ENCODE assay signal across 1 cellular context in genomic region chr10:113222207-113222606, GRCh38.
TF ChIP-seq lines count a peak whose summit lies in the region.

No MANE protein-coding gene starts in this region.

TF ChIP-seq in SK-N-SH treated with all-trans-retinoic acid at 6 μM for 48 hours, 23 proteins besides CTCF, POLR2A, EP300 and RAD21 (continued from another document):
- TF ChIP-seq, protein P1, sequence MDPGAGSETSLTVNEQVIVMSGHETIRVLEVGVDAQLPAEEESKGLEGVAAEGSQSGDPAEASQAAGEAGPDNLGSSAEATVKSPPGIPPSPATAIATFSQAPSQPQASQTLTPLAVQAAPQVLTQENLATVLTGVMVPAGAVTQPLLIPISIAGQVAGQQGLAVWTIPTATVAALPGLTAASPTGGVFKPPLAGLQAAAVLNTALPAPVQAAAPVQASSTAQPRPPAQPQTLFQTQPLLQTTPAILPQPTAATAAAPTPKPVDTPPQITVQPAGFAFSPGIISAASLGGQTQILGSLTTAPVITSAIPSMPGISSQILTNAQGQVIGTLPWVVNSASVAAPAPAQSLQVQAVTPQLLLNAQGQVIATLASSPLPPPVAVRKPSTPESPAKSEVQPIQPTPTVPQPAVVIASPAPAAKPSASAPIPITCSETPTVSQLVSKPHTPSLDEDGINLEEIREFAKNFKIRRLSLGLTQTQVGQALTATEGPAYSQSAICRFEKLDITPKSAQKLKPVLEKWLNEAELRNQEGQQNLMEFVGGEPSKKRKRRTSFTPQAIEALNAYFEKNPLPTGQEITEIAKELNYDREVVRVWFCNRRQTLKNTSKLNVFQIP (CRISPR knock-in tag; IDR thresholded peaks at IDR 0.05; ENCODE audit: borderline replicate concordance, low read depth), result no peak
- TF ChIP-seq ISL1 (CRISPR knock-in tag; IDR thresholded peaks at IDR 0.05) (no peak), TSHZ2 (CRISPR knock-in tag; IDR thresholded peaks at IDR 0.05) (no peak), ZC3H10 (CRISPR knock-in tag; IDR thresholded peaks at IDR 0.05) (no peak), TCF4 (CRISPR knock-in tag; IDR thresholded peaks at IDR 0.05; ENCODE audit: borderline replicate concordance) (no peak), BACH2 (CRISPR knock-in tag; IDR thresholded peaks at IDR 0.05; ENCODE audit: borderline replicate concordance) (no peak), ZNF565 (CRISPR knock-in tag; conservative IDR thresholded peaks at IDR 0.05; ENCODE audit: low read depth) (no peak), ZNF8 (CRISPR knock-in tag; IDR thresholded peaks at IDR 0.05) (no peak), ZFP3 (CRISPR knock-in tag; IDR thresholded peaks at IDR 0.05) (no peak), ARNTL (CRISPR knock-in tag; IDR thresholded peaks at IDR 0.05; ENCODE audit: borderline replicate concordance, low read depth) (no peak), GLIS3 (CRISPR knock-in tag; IDR thresholded peaks at IDR 0.05) (no peak)
- TF ChIP-seq, protein P2, sequence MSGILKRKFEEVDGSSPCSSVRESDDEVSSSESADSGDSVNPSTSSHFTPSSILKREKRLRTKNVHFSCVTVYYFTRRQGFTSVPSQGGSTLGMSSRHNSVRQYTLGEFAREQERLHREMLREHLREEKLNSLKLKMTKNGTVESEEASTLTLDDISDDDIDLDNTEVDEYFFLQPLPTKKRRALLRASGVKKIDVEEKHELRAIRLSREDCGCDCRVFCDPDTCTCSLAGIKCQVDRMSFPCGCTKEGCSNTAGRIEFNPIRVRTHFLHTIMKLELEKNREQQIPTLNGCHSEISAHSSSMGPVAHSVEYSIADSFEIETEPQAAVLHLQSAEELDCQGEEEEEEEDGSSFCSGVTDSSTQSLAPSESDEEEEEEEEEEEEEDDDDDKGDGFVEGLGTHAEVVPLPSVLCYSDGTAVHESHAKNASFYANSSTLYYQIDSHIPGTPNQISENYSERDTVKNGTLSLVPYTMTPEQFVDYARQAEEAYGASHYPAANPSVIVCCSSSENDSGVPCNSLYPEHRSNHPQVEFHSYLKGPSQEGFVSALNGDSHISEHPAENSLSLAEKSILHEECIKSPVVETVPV (CRISPR knock-in tag; IDR thresholded peaks at IDR 0.05), result no peak
- TF ChIP-seq, protein P3, sequence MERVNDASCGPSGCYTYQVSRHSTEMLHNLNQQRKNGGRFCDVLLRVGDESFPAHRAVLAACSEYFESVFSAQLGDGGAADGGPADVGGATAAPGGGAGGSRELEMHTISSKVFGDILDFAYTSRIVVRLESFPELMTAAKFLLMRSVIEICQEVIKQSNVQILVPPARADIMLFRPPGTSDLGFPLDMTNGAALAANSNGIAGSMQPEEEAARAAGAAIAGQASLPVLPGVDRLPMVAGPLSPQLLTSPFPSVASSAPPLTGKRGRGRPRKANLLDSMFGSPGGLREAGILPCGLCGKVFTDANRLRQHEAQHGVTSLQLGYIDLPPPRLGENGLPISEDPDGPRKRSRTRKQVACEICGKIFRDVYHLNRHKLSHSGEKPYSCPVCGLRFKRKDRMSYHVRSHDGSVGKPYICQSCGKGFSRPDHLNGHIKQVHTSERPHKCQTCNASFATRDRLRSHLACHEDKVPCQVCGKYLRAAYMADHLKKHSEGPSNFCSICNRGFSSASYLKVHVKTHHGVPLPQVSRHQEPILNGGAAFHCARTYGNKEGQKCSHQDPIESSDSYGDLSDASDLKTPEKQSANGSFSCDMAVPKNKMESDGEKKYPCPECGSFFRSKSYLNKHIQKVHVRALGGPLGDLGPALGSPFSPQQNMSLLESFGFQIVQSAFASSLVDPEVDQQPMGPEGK (CRISPR knock-in tag; IDR thresholded peaks at IDR 0.05; ENCODE audit: borderline replicate concordance), result no peak
TF ChIP-seq in SK-N-SH treated with all-trans-retinoic acid at 6 μM for 48 hours: peak in this region for 0.
